Comparison of ENCODE assay signal across 9 cellular contexts in the genomic region with DNA sequence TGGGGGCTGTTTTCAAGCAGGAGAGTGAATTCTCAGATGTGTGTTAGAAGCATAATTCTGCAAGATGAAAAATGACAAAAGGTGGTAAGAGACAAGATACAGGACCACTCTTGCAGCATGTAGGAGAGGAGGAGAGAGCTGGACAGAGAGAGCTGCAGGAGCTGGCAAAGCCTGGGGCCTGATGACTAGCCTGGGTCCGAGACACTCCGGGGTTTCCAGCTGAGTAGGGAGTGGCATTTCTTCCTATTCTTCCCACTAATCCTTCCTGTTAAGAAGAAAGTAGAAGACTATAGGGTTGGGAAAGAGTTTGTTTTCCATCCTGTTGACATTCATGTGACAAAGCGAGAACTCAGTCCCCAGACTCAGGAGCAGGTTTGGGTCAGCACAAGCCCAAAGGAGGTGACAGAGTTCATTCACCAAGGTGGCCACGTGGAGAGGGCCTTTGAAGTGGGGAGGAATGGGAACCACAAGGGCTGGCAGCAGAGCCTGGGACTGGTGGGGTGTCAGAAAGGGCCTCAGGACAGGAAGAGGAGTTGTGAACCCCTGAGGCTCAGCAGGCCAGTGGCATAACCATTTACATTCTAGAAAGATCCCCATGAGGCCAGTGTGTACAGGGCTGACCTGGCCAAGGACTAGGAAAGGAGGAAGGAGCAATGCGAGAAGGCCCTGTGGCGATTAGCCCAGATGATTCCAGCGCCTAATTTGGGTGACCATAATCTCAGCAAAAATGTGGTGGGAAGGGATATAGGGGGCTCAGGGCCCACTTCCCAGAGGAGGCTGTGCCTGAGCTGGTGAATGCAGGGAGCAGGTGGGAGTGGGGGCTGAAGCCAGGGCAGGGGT. TPM values are rescaled to one million over a fixed set of nuclear protein-coding genes. Genes with fewer than 3 reads are reported as not detected.
DNase-seq lines count a peak whose midpoint lies in the region; ATAC-seq and TF ChIP-seq lines count a peak whose summit lies in the region.
"Had no signal": no experiment of that assay in that cellular context is flagged by ENCODE, and none has a peak within 500 bp of the region (broad histone marks: within the 10 kb centered on the region; RNA-seq: fewer than 3 reads in every experiment).

No MANE protein-coding gene starts in this region.

- no peak overlapping the region for H2AFZ ChIP-seq in Loucy (ENCODE audit: low read length)

- no peak for ATAC-seq in psoas muscle
- no peak for ATAC-seq in GM21528 (IDR thresholded peaks at IDR 0.05; ENCODE audit: low FRiP score, unreplicated experiment)
- ATAC-seq in HG03520 (IDR thresholded peaks at IDR 0.05; ENCODE audit: unreplicated experiment), result no peak

- no peak overlapping the region for H3K4me3 ChIP-seq in CD8-positive, alpha-beta memory T cell (ENCODE audit: low read length)
- no peak overlapping the region for H3K4me3 ChIP-seq in Loucy (ENCODE audit: low read length, poor library complexity, severe bottlenecking)
- H3K4me3 ChIP-seq in esophagus (ENCODE audit: low read depth in 1 of 2, low read length in 2 of 2), result no peak overlapping the region
- H3K4me3 ChIP-seq in psoas muscle, result no peak overlapping the region

- no peaks in the 10 kb centered on the region for H3K9me3 Mint-ChIP-seq in CD8-positive, alpha-beta memory T cell

- no peak for DNase-seq in CD8-positive, alpha-beta memory T cell
- DNase-seq in psoas muscle (peak in 1 of 2 donors; percentile 50), NCI-H446 (lab: John Stamatoyannopoulos, UW) (no peak), NCI-H1436 (lab: John Stamatoyannopoulos, UW) (no peak)
- DNase-seq: NCI-H345 had no signal

- intact Hi-C loops in psoas muscle (cut with DNase I), result loop anchor here in 1 of 2 donors (5.0 kb wide), 1 partner anchor 172 kb away; a partner anchor contains a TSS

- H3F3A ChIP-seq in Loucy (ENCODE audit: low read depth), result 0 out of 2 replicates have a peak, but pooled peaks cover 3% of the 10 kb centered on the region

- TF ChIP-seq CTCF in Loucy (conservative IDR thresholded peaks at IDR 0.05; ENCODE audit: low read length) (no peak), psoas muscle (IDR thresholded peaks at IDR 0.05) (no peak)

- peak overlapping the region; percentile 22 for H3K4me2 ChIP-seq in Loucy (ENCODE audit: low read depth, low read length, poor library complexity, severe bottlenecking)

- H3K27me3 Mint-ChIP-seq in CD8-positive, alpha-beta memory T cell, result peaks cover 0 to 2% of the 10 kb centered on the region in 2 donors

- no peaks in the 10 kb centered on the region for H3K9me2 ChIP-seq in Loucy (replicated peaks; ENCODE audit: low read depth, low read length)

- peaks cover 9% of the 10 kb centered on the region for H3K4me1 ChIP-seq in CD8-positive, alpha-beta memory T cell (ENCODE audit: insufficient read depth, low read length)
- H3K4me1 ChIP-seq in Loucy (ENCODE audit: insufficient read depth, low read length, poor library complexity, severe bottlenecking) (peaks cover 37% of the 10 kb centered on the region), esophagus (ENCODE audit: control insufficient read depth in 2 of 2, insufficient read depth in 2 of 2, low read length in 1 of 2) (peaks cover 0 to 13% of the 10 kb centered on the region in 2 donors), psoas muscle (peaks cover 24% of the 10 kb centered on the region)

- WGBS in esophagus, 2 donors, result 50 to 65% methylated on average over 7 of the region's 7 CpGs
- 53 to 60% (median 54%) methylated on average over 7 of the region's 7 CpGs for WGBS in psoas muscle, 3 donors

- H3K27ac ChIP-seq in CD8-positive, alpha-beta memory T cell (ENCODE audit: low read depth, low read length), result no peak overlapping the region
- H3K27ac ChIP-seq in esophagus (ENCODE audit: low read depth in 2 of 2, low read length in 1 of 2) (peak overlapping the region; percentile 4 to 59), psoas muscle (peak overlapping the region; percentile 23)

- H4K20me1 ChIP-seq in Loucy (ENCODE audit: insufficient read depth, low read length, poor library complexity, severe bottlenecking), result peaks cover 16% of the 10 kb centered on the region

- peaks cover 0 to 32% (median 0%) of the 10 kb centered on the region in 3 donors for H3K36me3 Mint-ChIP-seq in CD8-positive, alpha-beta memory T cell

- POLR2A ChIA-PET in CD8-positive, alpha-beta memory T cell (lab: Charles Lee), result interaction anchor here (1.1 kb wide), 1 partner anchor 17 kb away, joined by 3 read pairs; a partner anchor contains a TSS

- no peaks in the 10 kb centered on the region for H3K36me3 ChIP-seq in CD8-positive, alpha-beta memory T cell (ENCODE audit: insufficient read depth, low read length)
- peaks cover 15% of the 10 kb centered on the region; the same call in 1 of the 2 replicates for H3K36me3 ChIP-seq in Loucy (ENCODE audit: insufficient read depth, low read length)
- peaks cover 0 to 25% of the 10 kb centered on the region in 2 donors for H3K36me3 ChIP-seq in esophagus (ENCODE audit: control insufficient read depth in 2 of 2, insufficient read depth in 2 of 2, low read length in 1 of 2)
- peaks cover 0 to 29% of the 10 kb centered on the region in 2 donors for H3K36me3 ChIP-seq in psoas muscle (ENCODE audit: insufficient read depth in 1 of 2, low read depth in 1 of 2)

- CTCF ChIA-PET in CD8-positive, alpha-beta memory T cell (lab: Charles Lee), result no interaction called here

- peak overlapping the region in 1 of 7 donors; percentile 45 for H3K4me3 Mint-ChIP-seq in CD8-positive, alpha-beta memory T cell

- H3K9me3 ChIP-seq in CD8-positive, alpha-beta memory T cell (ENCODE audit: low read length), result no peaks in the 10 kb centered on the region
- H3K9me3 ChIP-seq in Loucy (ENCODE audit: insufficient read depth, low read depth, low read length), result no peaks in the 10 kb centered on the region
- H3K9me3 ChIP-seq in esophagus (ENCODE audit: control insufficient read depth in 2 of 2, insufficient read depth in 1 of 2, low read depth in 1 of 2, low read length in 1 of 2), result no peaks in the 10 kb centered on the region
- no peaks in the 10 kb centered on the region for H3K9me3 ChIP-seq in psoas muscle

- no peaks in the 10 kb centered on the region for H3K27me3 ChIP-seq in CD8-positive, alpha-beta memory T cell (ENCODE audit: insufficient read depth, low read length, poor library complexity, severe bottlenecking)
- H3K27me3 ChIP-seq in Loucy (ENCODE audit: insufficient read depth, low read length, poor library complexity, severe bottlenecking) (no peaks in the 10 kb centered on the region), esophagus (ENCODE audit: control insufficient read depth in 1 of 2, insufficient read depth in 2 of 2, low read length in 2 of 2) (no peaks in the 10 kb centered on the region), psoas muscle (ENCODE audit: insufficient read depth in 3 of 3, low read length in 2 of 3) (no peaks in the 10 kb centered on the region)

- peaks cover 30 to 41% (median 32%) of the 10 kb centered on the region in 3 donors for H3K4me1 Mint-ChIP-seq in CD8-positive, alpha-beta memory T cell

- H3K27ac Mint-ChIP-seq in CD8-positive, alpha-beta memory T cell, result peak overlapping the region; percentile 20 to 96 (median 69)

- H3K79me2 ChIP-seq in Loucy (ENCODE audit: insufficient read depth, low read length), result peaks cover 17% of the 10 kb centered on the region

- peak overlapping the region; percentile 5 for H3K9ac ChIP-seq in Loucy (ENCODE audit: low read depth, low read length, poor library complexity, severe bottlenecking)

RNA-seq across cellular contexts. Expression of a gene that starts 3.2 kb away (rescaled TPM):
- 10 to 100 TPM; 23.8 to 23.9 TPM for total RNA-seq in CD8-positive, alpha-beta memory T cell
- polyA plus RNA-seq in CD8-positive, alpha-beta memory T cell, result 26.6 TPM
- polyA plus RNA-seq in esophagus, result 1 to 10 TPM; 5.0 to 8.1 TPM
- 1 to 10 TPM; 4.2 to 7.4 (median 5.1) TPM for total RNA-seq in psoas muscle
- 10 to 100 TPM in 1 of 3 donors, 1 to 10 TPM in 2; 5.3 to 16.1 (median 5.8) TPM for polyA plus RNA-seq in psoas muscle

RNA-seq across cellular contexts. Expression of a gene that starts 3.2 kb away (rescaled TPM):
- total RNA-seq in CD8-positive, alpha-beta memory T cell, result 1 to 10 TPM; 1.5 to 1.6 TPM
- 0.55 TPM for polyA plus RNA-seq in CD8-positive, alpha-beta memory T cell
- polyA plus RNA-seq in esophagus (under 1 TPM; 0.59 to 0.81 TPM), psoas muscle (under 1 TPM; 0.44 to 0.95 (median 0.80) TPM)
- total RNA-seq in psoas muscle, result 1 to 10 TPM in 3 of 4 donors, under 1 TPM in 1; 0.84 to 3.0 (median 1.8) TPM

RNA-seq across cellular contexts. Expression of a gene that starts 16.7 kb away (rescaled TPM):
- 10 to 100 TPM; 10.2 to 12.2 TPM for total RNA-seq in CD8-positive, alpha-beta memory T cell
- polyA plus RNA-seq in CD8-positive, alpha-beta memory T cell, result 47.2 TPM
- polyA plus RNA-seq in esophagus, result 10 to 100 TPM; 14.5 to 27.2 TPM
- total RNA-seq in psoas muscle, result 10 to 100 TPM; 18.8 to 36.7 (median 35.3) TPM
- 10 to 100 TPM; 15.4 to 29.9 (median 23.3) TPM for polyA plus RNA-seq in psoas muscle
